In genomic region chr10:24680647-24681475, GRCh38 we compare ENCODE assay signal across 18 cellular contexts. TPM values are rescaled to one million over a fixed set of nuclear protein-coding genes. Genes with fewer than 3 reads are reported as not detected.
DNase-seq lines count a peak whose midpoint lies in the region; ATAC-seq, FAIRE-seq and TF ChIP-seq lines count a peak whose summit lies in the region.
"Had no signal": no experiment of that assay in that cellular context is flagged by ENCODE, and none has a peak within 500 bp of the region (broad histone marks: within the 10 kb centered on the region; RNA-seq: fewer than 3 reads in every experiment).

No MANE protein-coding gene starts in this region.

- POLR2A ChIA-PET in HepG2 (lab: Yijun Ruan, JAX), result no interaction called here
- POLR2A ChIA-PET in activated CD8-positive, alpha-beta T cell treated with anti-CD3 and anti-CD28 coated beads for 36 hours (lab: Charles Lee), result no interaction called here

- peak overlapping the region; percentile 59 for H3K4me2 ChIP-seq in HepG2 (ENCODE audit: low read depth, low read length)

- H3K27me3 ChIP-seq in HepG2 (ENCODE audit: control insufficient read depth in 1 of 2, insufficient read depth in 2 of 2, low read length in 2 of 2), result no peaks in the 10 kb centered on the region
- H3K27me3 ChIP-seq in H7 (ENCODE audit: control insufficient read depth, insufficient read depth, low read length), result no peaks in the 10 kb centered on the region
- H3K27me3 ChIP-seq: dorsolateral prefrontal cortex, SJSA1, tibial artery had no signal

- H3K27me3 Mint-ChIP-seq in activated CD8-positive, alpha-beta T cell treated with anti-CD3 and anti-CD28 coated beads for 36 hours, result no peaks in the 10 kb centered on the region
- H3K27me3 Mint-ChIP-seq: activated naive CD8-positive, alpha-beta T cell treated with anti-CD3 and anti-CD28 coated beads for 36 hours; IgD-negative memory B cell; naive thymus-derived CD4-positive, alpha-beta T cell had no signal

- CTCF ChIA-PET in HepG2 (lab: Yijun Ruan, JAX; ENCODE audit: low intra/inter-chr PET ratio, low total read pairs), result no interaction called here
- CTCF ChIA-PET in activated CD8-positive, alpha-beta T cell treated with anti-CD3 and anti-CD28 coated beads for 36 hours (lab: Charles Lee), result interaction anchor here (0.9 kb wide), 1 partner anchor 400 kb away, joined by 4 read pairs; no protein-coding TSS in a partner anchor

- H3K4me1 ChIP-seq in HepG2 (ENCODE audit: insufficient read depth, low read length), result peaks cover 22% of the 10 kb centered on the region

- H3K79me2 ChIP-seq in HepG2 (ENCODE audit: insufficient read depth, low read length), result peaks cover 16% of the 10 kb centered on the region

- H3K9ac ChIP-seq in HepG2 (ENCODE audit: insufficient read depth, low read depth, low read length), result no peak overlapping the region

- no TSS peak for BruUV-seq in HepG2 (replicated peaks; lab: Mats Ljungman, UMichigan)

- peaks cover 9% of the 10 kb centered on the region for H3K9me3 Mint-ChIP-seq in activated CD8-positive, alpha-beta T cell treated with anti-CD3 and anti-CD28 coated beads for 36 hours
- H3K9me3 Mint-ChIP-seq: activated naive CD8-positive, alpha-beta T cell treated with anti-CD3 and anti-CD28 coated beads for 36 hours had no signal

- H3K9me3 ChIP-seq in HepG2 (ENCODE audit: low read length), result no peaks in the 10 kb centered on the region
- H3K9me3 ChIP-seq: SJSA1, tibial artery had no signal

- no peak for TF ChIP-seq POLR2A in HepG2 (IDR thresholded peaks at IDR 0.05; ENCODE audit: insufficient read depth in 1 of 2, low read depth in 2 of 2, low read length in 2 of 2)

- no peak for TF ChIP-seq CTCF in 22Rv1 (IDR thresholded peaks at IDR 0.05)
- TF ChIP-seq CTCF in HepG2 (CRISPR knock-in tag; IDR thresholded peaks at IDR 0.05), result no peak
- TF ChIP-seq CTCF in activated CD8-positive, alpha-beta T cell treated with anti-CD3 and anti-CD28 coated beads for 36 hours (IDR thresholded peaks at IDR 0.05), result no peak

- no peak overlapping the region for H3K4me3 Mint-ChIP-seq in activated CD8-positive, alpha-beta T cell treated with anti-CD3 and anti-CD28 coated beads for 36 hours
- H3K4me3 Mint-ChIP-seq: activated naive CD8-positive, alpha-beta T cell treated with anti-CD3 and anti-CD28 coated beads for 36 hours; IgD-negative memory B cell; naive thymus-derived CD4-positive, alpha-beta T cell had no signal

- FAIRE-seq in endometrium (lab: Jason Lieb, UNC) (peak; percentile 21), HepG2 (lab: Jason Lieb, UNC) (no peak)

- H3K36me3 Mint-ChIP-seq in activated CD8-positive, alpha-beta T cell treated with anti-CD3 and anti-CD28 coated beads for 36 hours (ENCODE audit: low read depth), result no peaks in the 10 kb centered on the region
- H3K36me3 Mint-ChIP-seq: activated naive CD8-positive, alpha-beta T cell treated with anti-CD3 and anti-CD28 coated beads for 36 hours; IgD-negative memory B cell had no signal

- intact Hi-C loops in HepG2 (cut with micrococcal nuclease; ENCODE audit: unreplicated experiment), result loop anchor here (1.0 kb wide), 1 partner anchor 40 kb away; no protein-coding TSS in a partner anchor
- intact Hi-C loops in activated CD8-positive, alpha-beta T cell treated with anti-CD3 and anti-CD28 coated beads for 36 hours (cut with micrococcal nuclease), result no loop called here

- ATAC-seq in HepG2 (peak; percentile 74), HG02610 (IDR thresholded peaks at IDR 0.05; ENCODE audit: unreplicated experiment) (no peak)
- no peak for ATAC-seq in activated CD8-positive, alpha-beta T cell treated with anti-CD3 and anti-CD28 coated beads for 36 hours
- ATAC-seq: naive thymus-derived CD4-positive, alpha-beta T cell had no signal

- H3K4me1 Mint-ChIP-seq in activated CD8-positive, alpha-beta T cell treated with anti-CD3 and anti-CD28 coated beads for 36 hours (ENCODE audit: low read depth), result peaks cover 4% of the 10 kb centered on the region

- peak; percentile 3 for DNase-seq in M059J (ENCODE audit: low read depth)
- peak; percentile 88 for DNase-seq in HepG2 (ENCODE audit: low spot score)
- no peak for DNase-seq in H7
- DNase-seq in caudate nucleus (lab: John Stamatoyannopoulos, UW), result no peak
- no peak for DNase-seq in activated CD8-positive, alpha-beta T cell treated with anti-CD3 and anti-CD28 coated beads for 36 hours
- DNase-seq: activated CD4-positive, CD25-positive, alpha-beta regulatory T cell; activated naive CD8-positive, alpha-beta T cell treated with anti-CD3 and anti-CD28 coated beads for 36 hours; dorsolateral prefrontal cortex; kidney glomerular epithelial cell; naive thymus-derived CD4-positive, alpha-beta T cell; NCI-H1694; NCI-H748 treated with DMSO at 0.1 percent for 48 hours; tibial artery had no signal

- TF ChIP-seq EP300 in HepG2 (IDR thresholded peaks at IDR 0.05; ENCODE audit: low read depth in 2 of 2, low read length in 2 of 2) (no peak), HepG2 (CRISPR knock-in tag; IDR thresholded peaks at IDR 0.05; ENCODE audit: borderline replicate concordance) (0 out of 2 replicates have a peak, but pooled peaks have one; percentile 12)

- H3K36me3 ChIP-seq in HepG2 (replicated peaks in 1 of 2; ENCODE audit: control insufficient read depth in 1 of 2, insufficient read depth in 2 of 2, low read length in 2 of 2), result no peaks in the 10 kb centered on the region
- H3K36me3 ChIP-seq in H7 (replicated peaks; ENCODE audit: control insufficient read depth, insufficient read depth, low read length), result no peaks in the 10 kb centered on the region
- H3K36me3 ChIP-seq: tibial artery had no signal

- H4K20me1 ChIP-seq in HepG2 (ENCODE audit: insufficient read depth, low read length), result peaks cover 4% of the 10 kb centered on the region; the same call in 1 of the 2 replicates

- no peak overlapping the region for H3K27ac Mint-ChIP-seq in activated CD8-positive, alpha-beta T cell treated with anti-CD3 and anti-CD28 coated beads for 36 hours
- H3K27ac Mint-ChIP-seq: activated naive CD8-positive, alpha-beta T cell treated with anti-CD3 and anti-CD28 coated beads for 36 hours; IgD-negative memory B cell; naive thymus-derived CD4-positive, alpha-beta T cell had no signal

- 55% methylated on average over 3 of the region's 3 CpGs for WGBS in HepG2 (ENCODE audit: low lambda C conversion rate)

- H3K27ac ChIP-seq in 22Rv1, result peak overlapping the region; percentile 42
- H3K27ac ChIP-seq in HepG2 (ENCODE audit: extremely low read length, insufficient read depth, low read length), result peak overlapping the region; percentile 55
- H3K27ac ChIP-seq in caudate nucleus (ENCODE audit: low read depth, low read length), result no peak overlapping the region
- H3K27ac ChIP-seq: SJSA1, tibial artery had no signal

- in situ Hi-C loops in HepG2 (cut with HindIII; ENCODE audit: extremely low pct_ligation_motif_present, low pct_unique_long_range_greater_than_20kb), result no loop called here

- H2AFZ ChIP-seq in HepG2 (ENCODE audit: low read length), result no peak overlapping the region

- H3K4me3 ChIP-seq in HepG2 (replicated peaks in 1 of 3; ENCODE audit: insufficient read depth in 1 of 3, low read depth in 2 of 3, low read length in 3 of 3), result 0 out of 6 replicates have a peak overlapping the region, but pooled peaks of 1 of the 3 experiments have one; percentile 15
- no peak overlapping the region for H3K4me3 ChIP-seq in H7 (ENCODE audit: insufficient read depth, low read depth, low read length)
- H3K4me3 ChIP-seq: dorsolateral prefrontal cortex, SJSA1, tibial artery had no signal

- TF ChIP-seq RAD21 in HepG2 (CRISPR knock-in tag; IDR thresholded peaks at IDR 0.05), result no peak

TF ChIP-seq in HepG2, 621 proteins besides CTCF, POLR2A, EP300 and RAD21 (continues in another document):
- TF ChIP-seq PREB (CRISPR knock-in tag; IDR thresholded peaks at IDR 0.05), result no peak

RNA-seq across cellular contexts. Expression of gene ARHGAP21, which starts 42.8 kb away (rescaled TPM):
- total RNA-seq in M059J (2014; rRNA removed; shearing (Covaris generic)), result 22.3 and 26.4 TPM in 2 replicates
- total RNA-seq in HepG2 (2016; rRNA removed; fragmentation: Illumina TruSeq; extraction: Trizol), result 26.6 and 28.0 TPM in 2 replicates
- 3.9 and 7.5 TPM in 2 replicates for total RNA-seq in HepG2 (2016; cell fraction: cytosol; rRNA removed; fragmentation: Illumina TruSeq; extraction: Trizol; ENCODE audit: low read depth)
- 23.3 and 24.8 TPM in 2 replicates for total RNA-seq in HepG2 (2016; cell fraction: insoluble cytoplasmic fraction; rRNA removed; fragmentation: Illumina TruSeq; extraction: Trizol)
- total RNA-seq in HepG2 (2016; cell fraction: membrane; rRNA removed; fragmentation: Illumina TruSeq; extraction: Trizol), result 13.0 and 13.2 TPM in 2 replicates
- total RNA-seq in HepG2 (2016; cell fraction: nucleus; rRNA removed; fragmentation: Illumina TruSeq; extraction: Trizol), result 47.1 and 48.2 TPM in 2 replicates
- 23.9 and 24.9 TPM in 2 replicates for polyA plus RNA-seq in HepG2 (2011; rRNA removed)
- polyA plus RNA-seq in HepG2 (2011; cell fraction: cytosol; rRNA removed), result 9.3 and 14.8 TPM in 2 replicates
- polyA plus RNA-seq in HepG2 (2011; cell fraction: nucleus; rRNA removed), result 38.8 and 40.9 TPM in 2 replicates
- polyA plus RNA-seq in HepG2 (2012), result 12.7 and 19.2 TPM in 2 replicates
- polyA plus RNA-seq in HepG2 (2016; cell fraction: cytosol; fragmentation: Illumina TruSeq; extraction: Trizol; ENCODE audit: low read depth), result 0.80 and 1.5 TPM in 2 replicates
- polyA plus RNA-seq in HepG2 (2016; cell fraction: insoluble cytoplasmic fraction; fragmentation: Illumina TruSeq; extraction: Trizol; ENCODE audit: low read depth), result 19.5 and 21.4 TPM in 2 replicates
- polyA plus RNA-seq in HepG2 (2016; cell fraction: membrane; fragmentation: Illumina TruSeq; extraction: Trizol; ENCODE audit: low read depth), result 3.2 and 4.5 TPM in 2 replicates
- 39.1 and 41.8 TPM in 2 replicates for polyA plus RNA-seq in HepG2 (2016; cell fraction: nucleus; fragmentation: Illumina TruSeq; extraction: Trizol; ENCODE audit: insufficient read depth, low read depth)
- 40.5 and 94.5 TPM in 2 replicates for polyA minus RNA-seq in HepG2 (2011; rRNA and poly(A)+ RNA removed; ENCODE audit: low replicate concordance)
- 24.5 and 27.5 TPM in 2 replicates for polyA minus RNA-seq in HepG2 (2011; cell fraction: cytosol; rRNA and poly(A)+ RNA removed)
- polyA minus RNA-seq in HepG2 (2011; cell fraction: nucleus; rRNA and poly(A)+ RNA removed), result 101 and 142 TPM in 2 replicates
- 31.5 and 49.5 TPM in 2 replicates for total RNA-seq in H7 (2014; rRNA removed; shearing (Covaris generic))
- total RNA-seq in activated CD8-positive, alpha-beta T cell treated with anti-CD3 and anti-CD28 coated beads for 36 hours, result 10 to 100 TPM; 18.8 to 19.8 TPM

Comparison
In these comparisons a context has a peak if more than half of its experiments do, and no peak if none do; other contexts are left out.
1. DNase-seq: peak in M059J (single experiment) and HepG2 (single experiment); none in H7 (single experiment), caudate nucleus (0 of 61) and activated CD8-positive, alpha-beta T cell treated with anti-CD3 and anti-CD28 coated beads for 36 hours (single experiment).